ENCODE assay signal across 20 cellular contexts in genomic region chr7:134630890-134631289, GRCh38. TPM values are rescaled to one million over a fixed set of nuclear protein-coding genes. Genes with fewer than 3 reads are reported as not detected.
A peak's percentile ranks its signal among the peaks of the same experiment; 100 is the strongest.
DNase-seq lines count a peak whose midpoint lies in the region; ATAC-seq, FAIRE-seq and TF ChIP-seq lines count a peak whose summit lies in the region.
"Had no signal": no experiment of that assay in that cellular context is flagged by ENCODE, and none has a peak within 500 bp of the region (broad histone marks: within the 10 kb centered on the region; RNA-seq: fewer than 3 reads in every experiment).

No MANE protein-coding gene starts in this region.

- no peaks in the 10 kb centered on the region for H3K23me2 ChIP-seq in H9 (ENCODE audit: insufficient read length, low read depth, low read length, poor library complexity, severe bottlenecking)

- H3K4me3 ChIP-seq in ACC112 (ENCODE audit: low read depth, low read length): no peak overlapping the region
- H3K4me3 ChIP-seq in bronchial epithelial cell (ENCODE audit: low read depth, low read length): no peak overlapping the region
- H3K4me3 ChIP-seq: PC-9 had no signal

- no peak overlapping the region for H3K4ac ChIP-seq in H9 (ENCODE audit: low read depth, low read length)

- no peak overlapping the region for H2BK5ac ChIP-seq in H9 (ENCODE audit: insufficient read length, low read length)

- H3K23ac ChIP-seq in H9 (ENCODE audit: insufficient read length, low read depth, low read length): no peak overlapping the region

- H3K27ac Mint-ChIP-seq in H9: no peak overlapping the region

- no peak overlapping the region for H3K4me3 Mint-ChIP-seq in H9

- no peaks in the 10 kb centered on the region for H3K9me3 ChIP-seq in H9 (ENCODE audit: control insufficient read depth, low read depth, low read length)

- H3K27me3 Mint-ChIP-seq in H9 (ENCODE audit: low read depth): peaks cover 30% of the 10 kb centered on the region

- H3K79me1 ChIP-seq in H9 (ENCODE audit: insufficient read depth, low read depth, low read length, poor library complexity, severe bottlenecking): no peaks in the 10 kb centered on the region

- H2AK5ac ChIP-seq in H9 (ENCODE audit: insufficient read length, low read length): no peak overlapping the region

- no peak overlapping the region for H2BK15ac ChIP-seq in H9 (ENCODE audit: low read depth, low read length)

- H3K27me3 ChIP-seq in ACC112 (ENCODE audit: insufficient read depth, low read length) (no peaks in the 10 kb centered on the region), bronchial epithelial cell (ENCODE audit: control insufficient read depth, insufficient read depth, low read length) (no peaks in the 10 kb centered on the region), foreskin keratinocyte (no peaks in the 10 kb centered on the region), H9 (ENCODE audit: insufficient read depth, low read length) (no peaks in the 10 kb centered on the region)

- H4K20me1 ChIP-seq in H9 (ENCODE audit: control insufficient read depth, insufficient read depth, insufficient read length): no peaks in the 10 kb centered on the region

- no peak overlapping the region for H4K8ac ChIP-seq in H9 (replicated peaks; ENCODE audit: insufficient read length, low read depth, low read length)

- H4K91ac ChIP-seq in H9 (ENCODE audit: insufficient read length, low read depth, low read length): no peak overlapping the region

- H3K27ac ChIP-seq in ACC112 (ENCODE audit: low read depth, low read length) (peak overlapping the region; percentile 36), foreskin keratinocyte (peak overlapping the region; percentile 49), H9 (ENCODE audit: insufficient read length, low read depth, low read length) (no peak overlapping the region)
- H3K27ac ChIP-seq: KMS-11, PC-9, RWPE1 had no signal

- no peak overlapping the region for H3K14ac ChIP-seq in H9 (ENCODE audit: insufficient read depth, low read length)

- ATAC-seq in foreskin keratinocyte (peak; percentile 86), GM18498 (IDR thresholded peaks at IDR 0.05; ENCODE audit: unreplicated experiment) (no peak)

- H3K36me3 ChIP-seq in ACC112 (ENCODE audit: insufficient read depth, low read length) (no peaks in the 10 kb centered on the region), bronchial epithelial cell (ENCODE audit: control insufficient read depth, insufficient read depth, low read length) (no peaks in the 10 kb centered on the region)

- TF ChIP-seq CTCF in bronchial epithelial cell (IDR thresholded peaks at IDR 0.05; ENCODE audit: insufficient read depth, low read length, severe bottlenecking) (no peak), foreskin keratinocyte (conservative IDR thresholded peaks at IDR 0.05) (no peak), H9 (conservative IDR thresholded peaks at IDR 0.05) (no peak)

- no peak overlapping the region for H3K9ac ChIP-seq in H9 (ENCODE audit: extremely low read depth, insufficient read length, low read length)
- H3K9ac ChIP-seq: KMS-11 had no signal

- H3K4me1 Mint-ChIP-seq in H9: no peaks in the 10 kb centered on the region

- H3K9me3 Mint-ChIP-seq in H9: no peaks in the 10 kb centered on the region

- H2AFZ ChIP-seq in ACC112 (ENCODE audit: low read length, unreplicated experiment): no peak overlapping the region
- H2AFZ ChIP-seq in H9 (ENCODE audit: low read length): no peak overlapping the region
- H2AFZ ChIP-seq: PC-9 had no signal

- no peak overlapping the region for H2BK120ac ChIP-seq in H9 (ENCODE audit: low read depth, low read length, poor library complexity, severe bottlenecking)

- H3K4me1 ChIP-seq in ACC112 (ENCODE audit: control insufficient read depth, insufficient read depth, low read length, unreplicated experiment) (peaks cover 16% of the 10 kb centered on the region), foreskin keratinocyte (peaks cover 3% of the 10 kb centered on the region), H9 (ENCODE audit: insufficient read depth, low read length) (no peaks in the 10 kb centered on the region)

- DNase-seq in HT1080 (ENCODE audit: low read depth) (peak; percentile 21), bronchial epithelial cell (ENCODE audit: low read depth) (peak; percentile 97), foreskin keratinocyte (peak; percentile 64 to 82), NCI-H524 treated with DMSO at 0.1 percent for 48 hours (lab: John Stamatoyannopoulos, UW) (no peak), H9 (no peak), COLO829 (ENCODE audit: low spot score) (no peak)
- DNase-seq: C1 segment of cervical spinal cord, DND-41, GDM1, GOT3, NCI-H1417, NCI-H187 treated with DMSO at 0.1 percent for 48 hours, NCI-H2227 treated with DMSO at 0.1 percent for 48 hours, NCI-H524, PC-9 had no signal

- no peak overlapping the region for H4K5ac ChIP-seq in H9 (ENCODE audit: insufficient read length, low read depth, low read length)

- H3T11ph ChIP-seq in H9 (ENCODE audit: low read length): no peak overlapping the region

- H3K79me2 ChIP-seq in ACC112 (ENCODE audit: control insufficient read depth, insufficient read depth, low read length, unreplicated experiment) (no peaks in the 10 kb centered on the region), H9 (ENCODE audit: insufficient read depth, low read length) (no peaks in the 10 kb centered on the region)

- H3K36me3 Mint-ChIP-seq in H9 (ENCODE audit: insufficient read depth in 1 of 3, low read depth in 3 of 3): no peaks in the 10 kb centered on the region

- no peak overlapping the region for H3K4me2 ChIP-seq in H9 (ENCODE audit: insufficient read depth, insufficient read length, low read length)
- H3K4me2 ChIP-seq: KMS-11, PC-9 had no signal

- H2BK20ac ChIP-seq in H9 (ENCODE audit: low read depth, low read length, poor library complexity, severe bottlenecking): no peak overlapping the region

- FAIRE-seq in bronchial epithelial cell (lab: Jason Lieb, UNC): no peak
- FAIRE-seq: A204.1 had no signal

- no peak overlapping the region for H2BK12ac ChIP-seq in H9 (ENCODE audit: insufficient read length, low read depth, low read length)

- H3K18ac ChIP-seq in H9 (ENCODE audit: insufficient read length, low read depth, low read length): no peak overlapping the region

- H3K56ac ChIP-seq in H9 (ENCODE audit: insufficient read length, low read depth, low read length): no peak overlapping the region

RNA-seq across cellular contexts. Expression of gene BPGM, which starts 15.8 kb away (rescaled TPM):
- 8.7 and 9.4 TPM in 2 replicates for total RNA-seq in HT1080 (2014; rRNA removed; shearing (Covaris generic))
- 10.6 and 12.2 TPM in 2 replicates for polyA plus RNA-seq in HT1080 (2015; cell fraction: cytosol; rRNA removed)
- 4.1 and 6.1 TPM in 2 replicates for polyA plus RNA-seq in HT1080 (2015; cell fraction: nucleus; rRNA removed)
- 14.2 and 16.6 TPM in 2 replicates for total RNA-seq in bronchial epithelial cell
- 20.6 and 28.0 TPM in 2 replicates for total RNA-seq in foreskin keratinocyte
- 16.8 and 20.6 TPM in 2 replicates for polyA plus RNA-seq in foreskin keratinocyte
- 14.0 and 14.4 TPM in 2 replicates for total RNA-seq in H9 (2021)

Comparison
In these comparisons a context has a peak if more than half of its experiments do, and no peak if none do; other contexts are left out.
1. DNase-seq: peak in HT1080 (single experiment), bronchial epithelial cell (single experiment) and foreskin keratinocyte (2 of 2); none in NCI-H524 treated with DMSO at 0.1 percent for 48 hours (single experiment), H9 (single experiment) and COLO829 (single experiment).